In the genomic region with DNA sequence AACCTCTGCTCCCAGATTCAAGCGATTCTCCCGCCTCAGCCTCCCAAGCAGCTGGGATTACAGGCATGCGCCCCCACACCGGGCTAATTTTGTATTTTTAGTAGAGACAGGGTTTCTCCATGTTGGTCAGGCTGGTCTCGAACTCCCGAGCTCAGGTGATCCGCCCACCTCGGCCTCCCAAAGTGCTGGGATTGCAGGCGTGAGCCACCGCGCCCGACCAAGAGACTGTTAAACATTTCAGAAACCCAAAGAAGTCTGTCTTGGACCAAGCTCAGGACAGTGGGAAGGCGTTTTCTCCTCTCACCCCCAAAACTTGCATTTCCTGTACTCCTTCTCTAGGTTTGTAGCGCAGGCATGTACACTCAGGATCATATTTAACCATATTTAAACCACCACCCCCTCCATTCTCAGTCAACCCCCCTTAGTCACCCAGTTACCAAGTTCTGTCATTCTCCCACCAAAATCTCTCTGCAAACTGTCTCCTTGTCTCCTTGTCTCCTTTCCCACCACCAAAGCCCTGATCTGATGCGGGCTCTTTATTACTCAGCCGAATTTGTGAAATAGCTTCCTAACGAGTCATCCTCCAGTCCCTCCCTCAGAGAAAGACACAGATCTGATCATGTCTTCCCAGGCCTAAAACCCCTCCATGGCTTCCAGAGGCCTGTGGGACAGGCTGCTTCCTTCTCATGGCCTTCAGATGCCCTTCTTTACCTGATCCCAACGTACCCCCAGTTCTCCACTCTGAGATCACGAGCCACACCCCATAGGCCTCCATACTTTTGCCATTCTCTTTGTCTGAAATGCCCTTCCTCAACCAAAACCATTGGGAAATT, we compare ENCODE assay signal across 10 cellular contexts. TPM values are rescaled to one million over a fixed set of nuclear protein-coding genes. Genes with fewer than 3 reads are reported as not detected.
DNase-seq lines count a peak whose midpoint lies in the region; ATAC-seq and TF ChIP-seq lines count a peak whose summit lies in the region.
"Had no signal": no experiment of that assay in that cellular context is flagged by ENCODE, and none has a peak within 500 bp of the region (broad histone marks: within the 10 kb centered on the region; RNA-seq: fewer than 3 reads in every experiment).

No MANE protein-coding gene starts in this region.

- no peaks in the 10 kb centered on the region for H3K9me3 Mint-ChIP-seq in activated naive CD4-positive, alpha-beta T cell treated with anti-CD3 and anti-CD28 coated beads, Interleukin-2, amount 50 U/mL, for 72 hours
- no peaks in the 10 kb centered on the region for H3K9me3 Mint-ChIP-seq in activated naive CD4-positive, alpha-beta T cell treated with anti-CD3 and anti-CD28 coated beads, Interleukin-2, amount 10 ng/mL, durations not matched to agents 7 days and 5 days
- no peaks in the 10 kb centered on the region for H3K9me3 Mint-ChIP-seq in stimulated activated naive CD8-positive, alpha-beta T cell treated with anti-CD3 and anti-CD28 coated beads, Interleukin-15, Interleukin-2, amounts not matched to agents 100 ng/mL and 50 ng/mL, for 24 hours

- H3K27me3 Mint-ChIP-seq in activated naive CD4-positive, alpha-beta T cell treated with anti-CD3 and anti-CD28 coated beads, Interleukin-2, amount 10 ng/mL, durations not matched to agents 7 days and 5 days, result peaks cover 23% of the 10 kb centered on the region
- H3K27me3 Mint-ChIP-seq in stimulated activated naive CD8-positive, alpha-beta T cell treated with anti-CD3 and anti-CD28 coated beads, Interleukin-15, Interleukin-2, amounts not matched to agents 100 ng/mL and 50 ng/mL, for 24 hours, result peaks cover 9% of the 10 kb centered on the region

- TF ChIP-seq CTCF in SK-N-SH (IDR thresholded peaks at IDR 0.05), result no peak
- TF ChIP-seq CTCF in fibroblast of villous mesenchyme (IDR thresholded peaks at IDR 0.05; ENCODE audit: insufficient read depth, low read depth, low read length), result no peak

- H3K9ac ChIP-seq in SK-N-SH, result peak overlapping the region; percentile 77
- H3K9ac ChIP-seq: KMS-11 had no signal

- H3K4me3 ChIP-seq in SK-N-SH (ENCODE audit: low read depth in 2 of 2, low read length in 1 of 2), result no peak overlapping the region
- no peak overlapping the region for H3K4me3 ChIP-seq in fibroblast of villous mesenchyme (ENCODE audit: low read depth, low read length)

- no peak for DNase-seq in activated naive CD4-positive, alpha-beta T cell treated with anti-CD3 and anti-CD28 coated beads, Interleukin-2, amount 50 U/mL, for 72 hours (ENCODE audit: low spot score in 2 of 2)
- DNase-seq in activated naive CD4-positive, alpha-beta T cell treated with anti-CD3 and anti-CD28 coated beads, Interleukin-2, amount 10 ng/mL, durations not matched to agents 7 days and 5 days, result no peak
- DNase-seq in SK-N-SH (no peak), fibroblast of villous mesenchyme (ENCODE audit: low read depth) (peak; percentile 95), NCI-H2171 treated with DMSO at 0.1 percent for 48 hours (lab: John Stamatoyannopoulos, UW) (no peak), NCI-H2081 treated with DMSO at 0.1 percent for 48 hours (lab: John Stamatoyannopoulos, UW) (no peak), SIG-M5 treated with dmso at 0.1 percent for 504 hours (lab: John Stamatoyannopoulos, UW; ENCODE audit: unreplicated experiment) (no peak)
- DNase-seq: midbrain had no signal

- CTCF ChIA-PET in activated naive CD4-positive, alpha-beta T cell treated with anti-CD3 and anti-CD28 coated beads, Interleukin-2, amount 10 ng/mL, durations not matched to agents 7 days and 5 days (lab: Charles Lee), result interaction anchor here (0.7 to 1.5 kb wide), 4 partner anchors 60 to 67 kb away, joined by 3 to 7 read pairs (median 3); no protein-coding TSS in a partner anchor
- CTCF ChIA-PET in SK-N-SH (lab: Yijun Ruan, JAX), result interaction anchor here (0.8 to 2.1 kb wide), 4 partner anchors 10 to 67 kb away, joined by 3 to 8 read pairs (median 4); no protein-coding TSS in a partner anchor

- H3K9me2 ChIP-seq in SK-N-SH, result no peaks in the 10 kb centered on the region

- H3K36me3 ChIP-seq in SK-N-SH (replicated peaks in 1 of 2; ENCODE audit: control insufficient read depth in 1 of 2, insufficient read depth in 2 of 2, low read length in 1 of 2), result no peaks in the 10 kb centered on the region

- peaks cover 32% of the 10 kb centered on the region for H3F3A ChIP-seq in SK-N-SH (replicated peaks; ENCODE audit: insufficient read depth)

- no peaks in the 10 kb centered on the region for H3K36me3 Mint-ChIP-seq in activated naive CD4-positive, alpha-beta T cell treated with anti-CD3 and anti-CD28 coated beads, Interleukin-2, amount 50 U/mL, for 72 hours
- no peaks in the 10 kb centered on the region for H3K36me3 Mint-ChIP-seq in activated naive CD4-positive, alpha-beta T cell treated with anti-CD3 and anti-CD28 coated beads, Interleukin-2, amount 10 ng/mL, durations not matched to agents 7 days and 5 days
- H3K36me3 Mint-ChIP-seq in stimulated activated naive CD8-positive, alpha-beta T cell treated with anti-CD3 and anti-CD28 coated beads, Interleukin-15, Interleukin-2, amounts not matched to agents 100 ng/mL and 50 ng/mL, for 24 hours (ENCODE audit: low read depth), result no peaks in the 10 kb centered on the region

- peak; percentile 63 to 79 for ATAC-seq in activated naive CD4-positive, alpha-beta T cell treated with anti-CD3 and anti-CD28 coated beads, Interleukin-2, amount 50 U/mL, for 72 hours

- peak overlapping the region; percentile 24 to 57 for H3K27ac Mint-ChIP-seq in activated naive CD4-positive, alpha-beta T cell treated with anti-CD3 and anti-CD28 coated beads, Interleukin-2, amount 50 U/mL, for 72 hours
- H3K27ac Mint-ChIP-seq in activated naive CD4-positive, alpha-beta T cell treated with anti-CD3 and anti-CD28 coated beads, Interleukin-2, amount 10 ng/mL, durations not matched to agents 7 days and 5 days, result no peak overlapping the region
- peak overlapping the region; percentile 0 for H3K27ac Mint-ChIP-seq in stimulated activated naive CD8-positive, alpha-beta T cell treated with anti-CD3 and anti-CD28 coated beads, Interleukin-15, Interleukin-2, amounts not matched to agents 100 ng/mL and 50 ng/mL, for 24 hours

- H2AFZ ChIP-seq in SK-N-SH (ENCODE audit: low read depth), result peak overlapping the region; percentile 75

- peak overlapping the region; percentile 3 to 100; a peak in 3 of 4 replicates for H3K27ac ChIP-seq in SK-N-SH (ENCODE audit: low read depth in 2 of 2, low read length in 1 of 2)
- H3K27ac ChIP-seq: KMS-11 had no signal

- H3K4me1 Mint-ChIP-seq in activated naive CD4-positive, alpha-beta T cell treated with anti-CD3 and anti-CD28 coated beads, Interleukin-2, amount 10 ng/mL, durations not matched to agents 7 days and 5 days, result peaks cover 3% of the 10 kb centered on the region
- peaks cover 15% of the 10 kb centered on the region for H3K4me1 Mint-ChIP-seq in stimulated activated naive CD8-positive, alpha-beta T cell treated with anti-CD3 and anti-CD28 coated beads, Interleukin-15, Interleukin-2, amounts not matched to agents 100 ng/mL and 50 ng/mL, for 24 hours (ENCODE audit: low read depth)

- 64% methylated on average over 19 of the region's 19 CpGs for WGBS in SK-N-SH (ENCODE audit: low lambda C conversion rate)

- peak overlapping the region; percentile 49 for H3K4me2 ChIP-seq in SK-N-SH
- H3K4me2 ChIP-seq: KMS-11 had no signal

- TF ChIP-seq RAD21 in SK-N-SH (IDR thresholded peaks at IDR 0.05; ENCODE audit: low read length), result no peak

- H3K79me2 ChIP-seq in SK-N-SH (ENCODE audit: insufficient read depth), result 0 out of 2 replicates have a peak, but pooled peaks cover 4% of the 10 kb centered on the region

- peaks cover 8 to 51% of the 10 kb centered on the region in 2 experiments for H3K4me1 ChIP-seq in SK-N-SH (ENCODE audit: control insufficient read depth in 1 of 2, insufficient read depth in 2 of 2, low read depth in 1 of 2, low read length in 1 of 2)

- POLR2A ChIA-PET in SK-N-SH (lab: Yijun Ruan, JAX), result no interaction called here

- no peaks in the 10 kb centered on the region for H3K27me3 ChIP-seq in SK-N-SH (ENCODE audit: insufficient read depth)

- no peak overlapping the region for H3K4me3 Mint-ChIP-seq in activated naive CD4-positive, alpha-beta T cell treated with anti-CD3 and anti-CD28 coated beads, Interleukin-2, amount 10 ng/mL, durations not matched to agents 7 days and 5 days
- no peak overlapping the region for H3K4me3 Mint-ChIP-seq in stimulated activated naive CD8-positive, alpha-beta T cell treated with anti-CD3 and anti-CD28 coated beads, Interleukin-15, Interleukin-2, amounts not matched to agents 100 ng/mL and 50 ng/mL, for 24 hours

- no peaks in the 10 kb centered on the region for H4K20me1 ChIP-seq in SK-N-SH (ENCODE audit: insufficient read depth)

- TF ChIP-seq EP300 in SK-N-SH (IDR thresholded peaks at IDR 0.05; ENCODE audit: borderline replicate concordance in 1 of 2, low read depth in 1 of 2, low read length in 1 of 2), result peak in 1 of 2 experiments; percentile 70; a peak in 2 of 4 replicates

- H3K9me3 ChIP-seq in SK-N-SH, result no peaks in the 10 kb centered on the region

RNA-seq across cellular contexts. Expression of gene CREB3L1, which starts 29.0 kb away (rescaled TPM):
- under 1 TPM; 0.14 to 0.61 TPM for total RNA-seq in activated naive CD4-positive, alpha-beta T cell treated with anti-CD3 and anti-CD28 coated beads, Interleukin-2, amount 50 U/mL, for 72 hours
- polyA plus RNA-seq in SK-N-SH (2012; rRNA removed), result 5.6 and 14.0 TPM in 2 replicates
- 9.9 and 13.3 TPM in 2 replicates for polyA plus RNA-seq in SK-N-SH (2012; cell fraction: cytosol; rRNA removed)
- polyA plus RNA-seq in SK-N-SH (2012; cell fraction: nucleus; rRNA removed), result 14.7 and 17.4 TPM in 2 replicates
- 40.6 and 66.7 TPM in 2 replicates for total RNA-seq in fibroblast of villous mesenchyme

Comparison
In these comparisons a context has a peak if more than half of its experiments do, and no peak if none do; other contexts are left out.
1. RNA of gene CREB3L1, which starts 29.0 kb away (total RNA-seq): 40.6 to 66.7 TPM in fibroblast of villous mesenchyme; 0.14 to 0.61 TPM in activated naive CD4-positive, alpha-beta T cell treated with anti-CD3 and anti-CD28 coated beads, Interleukin-2, amount 50 U/mL, for 72 hours; every median in the first group is over 10 times any median in the second.